Comparison of ENCODE assay signal across 18 cellular contexts in the genomic region with DNA sequence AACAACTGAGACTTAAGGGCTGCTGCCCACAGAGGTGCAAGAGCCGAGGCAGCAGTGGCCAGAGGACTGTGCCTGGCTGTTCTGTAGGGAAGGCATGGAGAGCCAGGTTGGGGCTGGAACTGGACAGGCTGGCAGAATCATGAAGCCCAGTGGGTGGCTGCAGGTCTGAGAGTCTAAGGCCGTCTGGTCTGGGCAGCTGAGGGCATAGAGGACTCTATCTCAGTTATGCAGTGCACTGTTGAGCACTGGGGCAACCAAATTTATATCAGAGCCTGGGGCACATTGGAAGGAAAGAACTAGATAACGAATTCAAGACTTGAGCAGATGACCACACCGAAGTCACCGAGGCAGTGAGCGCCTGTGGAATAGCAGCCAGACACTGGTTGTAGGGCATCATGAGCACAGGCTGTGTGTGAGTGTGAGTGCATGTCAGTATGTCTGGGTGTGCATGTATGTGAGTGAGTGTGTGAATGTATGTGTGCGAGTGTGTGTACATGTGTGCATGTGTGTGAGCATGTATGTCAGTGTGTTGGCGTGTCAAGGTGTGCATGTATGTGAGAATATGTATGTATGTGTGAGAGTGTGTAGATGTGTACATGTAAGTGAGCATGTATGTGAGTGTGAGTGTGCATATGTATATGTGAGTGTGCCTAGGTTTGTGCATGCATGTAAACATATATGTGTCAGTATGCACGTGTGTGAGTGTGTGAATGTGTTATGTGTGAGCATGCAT. TPM values are rescaled to one million over a fixed set of nuclear protein-coding genes. Genes with fewer than 3 reads are reported as not detected.
DNase-seq lines count a peak whose midpoint lies in the region; ATAC-seq, FAIRE-seq and TF ChIP-seq lines count a peak whose summit lies in the region.
"Had no signal": no experiment of that assay in that cellular context is flagged by ENCODE, and none has a peak within 500 bp of the region (broad histone marks: within the 10 kb centered on the region; RNA-seq: fewer than 3 reads in every experiment).

No MANE protein-coding gene starts in this region.

- H3K36me3 ChIP-seq in DND-41 (ENCODE audit: insufficient read depth, low read length) (peaks cover 4% of the 10 kb centered on the region; the same call in 1 of the 2 replicates), smooth muscle cell (ENCODE audit: low read depth) (no peaks in the 10 kb centered on the region)
- H3K36me3 ChIP-seq: left ventricle myocardium inferior, neutrophil, suprapubic skin had no signal

- H3K9me3 ChIP-seq in DND-41 (ENCODE audit: insufficient read depth, low read length, severe bottlenecking) = no peaks in the 10 kb centered on the region
- no peaks in the 10 kb centered on the region for H3K9me3 ChIP-seq in smooth muscle cell (replicated peaks; ENCODE audit: low read depth)
- H3K9me3 ChIP-seq: body of pancreas, left ventricle myocardium inferior, neutrophil, suprapubic skin had no signal

- peak overlapping the region; percentile 49 for H3K4me2 ChIP-seq in DND-41 (ENCODE audit: insufficient read depth, low read length)
- H3K4me2 ChIP-seq in smooth muscle cell = peak overlapping the region; percentile 19

- H3K4me1 Mint-ChIP-seq in activated CD8-positive, alpha-beta T cell treated with anti-CD3 and anti-CD28 coated beads, Interleukin-2, amount 10 ng/mL, durations not matched to agents 7 days and 5 days (ENCODE audit: low read depth) = peaks cover 36% of the 10 kb centered on the region

- no peaks in the 10 kb centered on the region for H3K9me3 Mint-ChIP-seq in activated CD8-positive, alpha-beta T cell treated with anti-CD3 and anti-CD28 coated beads, Interleukin-2, amount 10 ng/mL, durations not matched to agents 7 days and 5 days (ENCODE audit: insufficient read depth)
- H3K9me3 Mint-ChIP-seq: H9 had no signal

- 96% methylated on average over 9 of the region's 9 CpGs for WGBS in smooth muscle cell (ENCODE audit: low lambda C conversion rate)

- H4K20me1 ChIP-seq in DND-41 (ENCODE audit: insufficient read depth, low read length) (no peaks in the 10 kb centered on the region), smooth muscle cell (ENCODE audit: low read depth) (no peaks in the 10 kb centered on the region)

- in situ Hi-C loops in KBM-7 (cut with MboI; ENCODE audit: low pct_unique_long_range_greater_than_20kb, low sequenced_read_pairs) = no loop called here

- H3K4me3 ChIP-seq in DND-41 (ENCODE audit: low read depth in 1 of 2, low read length in 2 of 2) (peak overlapping the region in 1 of 2 experiments; percentile 10; a peak in 1 of 4 replicates), smooth muscle cell (no peak overlapping the region)
- H3K4me3 ChIP-seq: body of pancreas, coronary artery, left ventricle myocardium inferior, suprapubic skin had no signal

- DNase-seq in DND-41 = no peak
- DNase-seq in HTR-8/SVneo (ENCODE audit: insufficient read length, low spot score) = no peak
- no peak for DNase-seq in activated CD8-positive, alpha-beta T cell treated with anti-CD3 and anti-CD28 coated beads, Interleukin-2, amount 10 ng/mL, durations not matched to agents 7 days and 5 days
- DNase-seq in smooth muscle cell (lab: John Stamatoyannopoulos, UW; ENCODE audit: unreplicated experiment) = no peak
- DNase-seq in KBM-7 = no peak
- DNase-seq in NCI-H187 treated with DMSO at 0.1 percent for 48 hours (lab: John Stamatoyannopoulos, UW) = no peak
- DNase-seq: AML-193, left ventricle myocardium inferior, NCI-H510A had no signal

- peak overlapping the region; percentile 52 for H3K9ac ChIP-seq in DND-41 (ENCODE audit: low read depth, low read length)
- H3K9ac ChIP-seq in smooth muscle cell (ENCODE audit: low read depth) = no peak overlapping the region

- ATAC-seq in DND-41 (ENCODE audit: insufficient read depth, low read depth) (no peak; the same call in 2 of the 3 replicates), GM19035 (IDR thresholded peaks at IDR 0.05; ENCODE audit: unreplicated experiment) (no peak)
- ATAC-seq in activated CD8-positive, alpha-beta T cell treated with anti-CD3 and anti-CD28 coated beads, Interleukin-2, amount 10 ng/mL, durations not matched to agents 7 days and 5 days = no peak
- ATAC-seq: body of pancreas had no signal

- H3K27me3 ChIP-seq in DND-41 (ENCODE audit: insufficient read depth, low read length, poor library complexity) (no peaks in the 10 kb centered on the region), smooth muscle cell (ENCODE audit: low read depth) (no peaks in the 10 kb centered on the region)
- H3K27me3 ChIP-seq: body of pancreas, suprapubic skin had no signal

- H3F3A ChIP-seq in smooth muscle cell (ENCODE audit: low read depth) = no peaks in the 10 kb centered on the region

- CTCF ChIA-PET in activated CD8-positive, alpha-beta T cell treated with anti-CD3 and anti-CD28 coated beads, Interleukin-2, amount 10 ng/mL, durations not matched to agents 7 days and 5 days (lab: Charles Lee) = interaction anchor here (1.3 to 2.5 kb wide), 5 partner anchors 8 to 37 kb away, joined by 4 to 11 read pairs (median 8); a partner anchor contains a TSS

- H3K4me1 ChIP-seq in DND-41 (ENCODE audit: insufficient read depth, low read length) = peaks cover 68% of the 10 kb centered on the region
- peaks cover 3% of the 10 kb centered on the region for H3K4me1 ChIP-seq in smooth muscle cell (ENCODE audit: low read depth)
- H3K4me1 ChIP-seq: suprapubic skin had no signal

- POLR2A ChIA-PET in activated CD8-positive, alpha-beta T cell treated with anti-CD3 and anti-CD28 coated beads, Interleukin-2, amount 10 ng/mL, durations not matched to agents 7 days and 5 days (lab: Charles Lee) = interaction anchor here (0.6 to 2.6 kb wide), 2 partner anchors 8 to 24 kb away, joined by 3 to 14 read pairs; no protein-coding TSS in a partner anchor

- H3K79me2 ChIP-seq in DND-41 (ENCODE audit: insufficient read depth, low read length) (no peaks in the 10 kb centered on the region), smooth muscle cell (ENCODE audit: low read depth) (no peaks in the 10 kb centered on the region)

- no peak for TF ChIP-seq CTCF in DND-41 (IDR thresholded peaks at IDR 0.05; ENCODE audit: borderline replicate concordance, extremely low read depth, low read length, poor library complexity, severe bottlenecking)
- no peak for TF ChIP-seq CTCF in smooth muscle cell (IDR thresholded peaks at IDR 0.05; ENCODE audit: borderline replicate concordance, insufficient read depth, poor library complexity, severe bottlenecking)

- peak overlapping the region; percentile 23; the same call in 1 of the 2 replicates for H2AFZ ChIP-seq in DND-41 (ENCODE audit: low read depth, low read length)
- no peak overlapping the region for H2AFZ ChIP-seq in smooth muscle cell (ENCODE audit: low read depth)

- FAIRE-seq in HTR-8/SVneo (lab: Jason Lieb, UNC) = peak; percentile 98
- FAIRE-seq: G401.6 had no signal

- H3K27ac ChIP-seq in DND-41 (ENCODE audit: low read length) (peak overlapping the region; percentile 93), smooth muscle cell (ENCODE audit: low read depth) (no peak overlapping the region)
- H3K27ac ChIP-seq: body of pancreas, coronary artery, left ventricle myocardium inferior, neutrophil, suprapubic skin had no signal

- no peak overlapping the region for H3K27ac Mint-ChIP-seq in activated CD8-positive, alpha-beta T cell treated with anti-CD3 and anti-CD28 coated beads, Interleukin-2, amount 10 ng/mL, durations not matched to agents 7 days and 5 days
- H3K27ac Mint-ChIP-seq: activated naive CD8-positive, alpha-beta T cell treated with anti-CD3 and anti-CD28 coated beads, Interleukin-2, amount 10 ng/mL, durations not matched to agents 7 days and 5 days; H9 had no signal

- H3K36me3 Mint-ChIP-seq in activated CD8-positive, alpha-beta T cell treated with anti-CD3 and anti-CD28 coated beads, Interleukin-2, amount 10 ng/mL, durations not matched to agents 7 days and 5 days (ENCODE audit: low read depth) = peaks cover 8% of the 10 kb centered on the region
- H3K36me3 Mint-ChIP-seq: IgD-negative memory B cell had no signal

- no peaks in the 10 kb centered on the region for H3K27me3 Mint-ChIP-seq in activated CD8-positive, alpha-beta T cell treated with anti-CD3 and anti-CD28 coated beads, Interleukin-2, amount 10 ng/mL, durations not matched to agents 7 days and 5 days (ENCODE audit: low read depth)

- peak overlapping the region; percentile 51 for H3K4me3 Mint-ChIP-seq in activated CD8-positive, alpha-beta T cell treated with anti-CD3 and anti-CD28 coated beads, Interleukin-2, amount 10 ng/mL, durations not matched to agents 7 days and 5 days
- H3K4me3 Mint-ChIP-seq: activated naive CD8-positive, alpha-beta T cell treated with anti-CD3 and anti-CD28 coated beads, Interleukin-2, amount 10 ng/mL, durations not matched to agents 7 days and 5 days; H9 had no signal

RNA-seq across cellular contexts. Expression of a gene that starts 36.9 kb away (rescaled TPM):
- 1 to 10 TPM; 4.8 to 5.7 TPM for total RNA-seq in activated CD8-positive, alpha-beta T cell treated with anti-CD3 and anti-CD28 coated beads, Interleukin-2, amount 10 ng/mL, durations not matched to agents 7 days and 5 days
- 15.6 and 16.3 TPM in 2 replicates for total RNA-seq in smooth muscle cell
- 18.8 and 20.4 TPM in 2 replicates for polyA plus RNA-seq in smooth muscle cell
